ENCODE assay signal across 32 cellular contexts in the genomic region with DNA sequence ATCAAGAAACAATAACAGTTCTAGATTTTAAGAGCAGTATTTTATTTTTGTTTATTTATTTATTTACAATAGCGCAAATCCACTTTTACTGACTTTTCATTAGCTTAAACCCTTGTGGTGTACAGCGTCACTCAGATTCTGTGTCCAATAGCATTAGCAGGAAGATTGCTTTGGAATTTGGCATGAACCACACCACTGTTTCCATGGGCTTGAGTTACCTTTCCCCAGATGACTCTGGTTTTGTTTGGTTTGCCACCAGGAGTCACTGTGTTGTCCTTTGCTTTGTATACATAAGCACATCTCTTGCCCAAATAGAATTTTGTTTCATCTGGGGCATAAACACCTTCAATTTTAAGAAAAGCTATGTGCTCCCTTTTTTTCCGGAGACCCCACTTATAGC. TPM values are rescaled to one million over a fixed set of nuclear protein-coding genes. Genes with fewer than 3 reads are reported as not detected.
DNase-seq lines count a peak whose midpoint lies in the region; ATAC-seq, FAIRE-seq and TF ChIP-seq lines count a peak whose summit lies in the region.
"Had no signal": no experiment of that assay in that cellular context is flagged by ENCODE, and none has a peak within 500 bp of the region (broad histone marks: within the 10 kb centered on the region; RNA-seq: fewer than 3 reads in every experiment).

No MANE protein-coding gene starts in this region.

- H3K4me1 ChIP-seq in BE2C (no peaks in the 10 kb centered on the region; the same call in 1 of the 2 replicates), MM.1S (ENCODE audit: low read length) (no peaks in the 10 kb centered on the region), HepG2 (ENCODE audit: insufficient read depth, low read length) (no peaks in the 10 kb centered on the region), suprapubic skin (no peaks in the 10 kb centered on the region)

- TF ChIP-seq EP300 in HepG2 (IDR thresholded peaks at IDR 0.05; ENCODE audit: low read depth in 2 of 2, low read length in 2 of 2) = no peak
- TF ChIP-seq EP300 in HepG2 (CRISPR knock-in tag; IDR thresholded peaks at IDR 0.05; ENCODE audit: borderline replicate concordance) = no peak
- TF ChIP-seq EP300 in suprapubic skin (IDR thresholded peaks at IDR 0.05) = no peak

- no peak overlapping the region for H2AFZ ChIP-seq in MM.1S (ENCODE audit: low read length)
- H2AFZ ChIP-seq in HepG2 (ENCODE audit: low read length) = no peak overlapping the region

- H3K9ac ChIP-seq in MM.1S (ENCODE audit: low read length) (no peak overlapping the region), HepG2 (ENCODE audit: insufficient read depth, low read depth, low read length) (no peak overlapping the region)

- H3K4me3 Mint-ChIP-seq in chondrocyte (ENCODE audit: unreplicated experiment) = no peak overlapping the region
- H3K4me3 Mint-ChIP-seq: activated CD4-positive, alpha-beta memory T cell treated with anti-CD3 and anti-CD28 coated beads for 36 hours; activated naive CD8-positive, alpha-beta T cell treated with anti-CD3 and anti-CD28 coated beads, Interleukin-2, amount 50 U/mL, for 24 hours; B cell; H9; nephron progenitor cell; stimulated activated naive B cell treated with anti-CD40 and anti-IgM and Interleukin-4, amounts not matched to agents 10 μg/mL and 1 μg/mL and 100 μg/mL, for 72 hours had no signal

- peaks cover 20% of the 10 kb centered on the region for H3K4me1 Mint-ChIP-seq in chondrocyte (ENCODE audit: low read depth)
- H3K4me1 Mint-ChIP-seq: activated naive CD8-positive, alpha-beta T cell treated with anti-CD3 and anti-CD28 coated beads, Interleukin-2, amount 50 U/mL, for 24 hours; B cell; H9; nephron progenitor cell; stimulated activated naive B cell treated with anti-CD40 and anti-IgM and Interleukin-4, amounts not matched to agents 10 μg/mL and 1 μg/mL and 100 μg/mL, for 72 hours had no signal

- H3K27me3 ChIP-seq in BE2C (no peaks in the 10 kb centered on the region), MM.1S (replicated peaks; ENCODE audit: insufficient read depth, low read length) (no peaks in the 10 kb centered on the region), HepG2 (ENCODE audit: control insufficient read depth in 1 of 2, insufficient read depth in 2 of 2, low read length in 2 of 2) (no peaks in the 10 kb centered on the region), suprapubic skin (no peaks in the 10 kb centered on the region)
- H3K27me3 ChIP-seq: ovary, upper lobe of left lung had no signal

- intact Hi-C loops in HepG2 (cut with micrococcal nuclease; ENCODE audit: unreplicated experiment) = no loop called here

- no peaks in the 10 kb centered on the region for H3K27me3 Mint-ChIP-seq in chondrocyte (ENCODE audit: low read depth)
- H3K27me3 Mint-ChIP-seq: activated CD4-positive, alpha-beta memory T cell treated with anti-CD3 and anti-CD28 coated beads for 36 hours; activated naive CD8-positive, alpha-beta T cell treated with anti-CD3 and anti-CD28 coated beads, Interleukin-2, amount 50 U/mL, for 24 hours; B cell; stimulated activated naive B cell treated with anti-CD40 and anti-IgM and Interleukin-4, amounts not matched to agents 10 μg/mL and 1 μg/mL and 100 μg/mL, for 72 hours had no signal

- H3K27ac Mint-ChIP-seq in chondrocyte (ENCODE audit: unreplicated experiment) = no peak overlapping the region
- H3K27ac Mint-ChIP-seq: activated CD4-positive, alpha-beta memory T cell treated with anti-CD3 and anti-CD28 coated beads for 36 hours; activated naive CD8-positive, alpha-beta T cell treated with anti-CD3 and anti-CD28 coated beads, Interleukin-2, amount 50 U/mL, for 24 hours; B cell; H9; nephron progenitor cell; stimulated activated naive B cell treated with anti-CD40 and anti-IgM and Interleukin-4, amounts not matched to agents 10 μg/mL and 1 μg/mL and 100 μg/mL, for 72 hours had no signal

- H3K9me3 ChIP-seq in BE2C = no peaks in the 10 kb centered on the region
- no peaks in the 10 kb centered on the region for H3K9me3 ChIP-seq in MM.1S (replicated peaks; ENCODE audit: insufficient read depth, low read length)
- H3K9me3 ChIP-seq in HepG2 (ENCODE audit: low read length) = no peaks in the 10 kb centered on the region
- H3K9me3 ChIP-seq in suprapubic skin = no peaks in the 10 kb centered on the region
- H3K9me3 ChIP-seq: A549, ovary, upper lobe of left lung had no signal

- ATAC-seq in HepG2 (no peak), omental fat pad (ENCODE audit: low FRiP score) (no peak), GM18909 (IDR thresholded peaks at IDR 0.05; ENCODE audit: poor library complexity, unreplicated experiment) (no peak), HG02970 (IDR thresholded peaks at IDR 0.05; ENCODE audit: low FRiP score, unreplicated experiment) (no peak)
- ATAC-seq: A549; activated naive CD8-positive, alpha-beta T cell treated with anti-CD3 and anti-CD28 coated beads, Interleukin-2, amount 50 U/mL, for 24 hours; left cardiac atrium; stimulated activated naive B cell treated with anti-CD40 and anti-IgM and Interleukin-4, amounts not matched to agents 10 μg/mL and 1 μg/mL and 100 μg/mL, for 72 hours had no signal

- H3K4me2 ChIP-seq in MM.1S (ENCODE audit: low read depth, low read length) (no peak overlapping the region), HepG2 (ENCODE audit: low read depth, low read length) (no peak overlapping the region)
- H3K4me2 ChIP-seq: A549 had no signal

- 100% methylated on average over 3 of the region's 3 CpGs for WGBS in HepG2 (ENCODE audit: low lambda C conversion rate)
- 98% methylated on average over 3 of the region's 3 CpGs for WGBS in suprapubic skin

- no peaks in the 10 kb centered on the region for H3F3A ChIP-seq in MM.1S (ENCODE audit: insufficient read depth, low read length)

- POLR2A ChIA-PET in HepG2 (lab: Yijun Ruan, JAX) = no interaction called here

- no peaks in the 10 kb centered on the region for H3K9me3 Mint-ChIP-seq in chondrocyte (ENCODE audit: low read depth)
- H3K9me3 Mint-ChIP-seq: activated CD4-positive, alpha-beta memory T cell treated with anti-CD3 and anti-CD28 coated beads for 36 hours; activated naive CD8-positive, alpha-beta T cell treated with anti-CD3 and anti-CD28 coated beads, Interleukin-2, amount 50 U/mL, for 24 hours; stimulated activated naive B cell treated with anti-CD40 and anti-IgM and Interleukin-4, amounts not matched to agents 10 μg/mL and 1 μg/mL and 100 μg/mL, for 72 hours had no signal

- H3K36me3 Mint-ChIP-seq in chondrocyte (ENCODE audit: low read depth) = peaks cover 29% of the 10 kb centered on the region

- no peak for DNase-seq in BE2C
- no peak for DNase-seq in MM.1S
- DNase-seq in chondrocyte (ENCODE audit: low spot score) = no peak
- DNase-seq in HepG2 (ENCODE audit: low spot score) = no peak
- no peak for DNase-seq in omental fat pad (ENCODE audit: low spot score)
- no peak for DNase-seq in suprapubic skin (ENCODE audit: low spot score in 2 of 2)
- DNase-seq: activated CD4-positive, alpha-beta memory T cell treated with anti-CD3 and anti-CD28 coated beads for 36 hours; activated CD4-positive, CD25-positive, alpha-beta regulatory T cell treated with anti-CD3 and anti-CD28 coated beads, Interleukin-2, amount 50 U/mL, for 72 hours; activated CD8-positive, alpha-beta memory T cell treated with anti-CD3 and anti-CD28 coated beads, Interleukin-2, amount 50 U/mL, for 4 hours; activated naive CD4-positive, alpha-beta T cell; activated naive CD8-positive, alpha-beta T cell treated with anti-CD3 and anti-CD28 coated beads, Interleukin-2, amount 50 U/mL, for 24 hours; caudate nucleus; EL; H9; hippocampal formation; left cardiac atrium; mammary epithelial cell; NCI-H1092 treated with DMSO at 0.1 percent for 48 hours; NCI-H187; NCI-H510A; nephron progenitor cell; OCI-M1; ovary; stimulated activated naive B cell treated with anti-CD40 and anti-IgM and Interleukin-4, amounts not matched to agents 10 μg/mL and 1 μg/mL and 100 μg/mL, for 72 hours; substantia nigra; T-helper 2 cell; upper lobe of left lung had no signal

- no TSS peak for BruUV-seq in HepG2 (replicated peaks; lab: Mats Ljungman, UMichigan)

- FAIRE-seq in HepG2 (lab: Jason Lieb, UNC) = no peak
- FAIRE-seq: A549, astrocyte had no signal

- no peaks in the 10 kb centered on the region for H3K9me2 ChIP-seq in MM.1S (replicated peaks; ENCODE audit: insufficient read depth, low read length)

- H3K36me3 ChIP-seq in BE2C (peaks cover 91% of the 10 kb centered on the region), MM.1S (replicated peaks; ENCODE audit: insufficient read depth, low read length) (peaks cover 28% of the 10 kb centered on the region), HepG2 (replicated peaks in 1 of 2; ENCODE audit: control insufficient read depth in 1 of 2, insufficient read depth in 2 of 2, low read length in 2 of 2) (peaks cover 11 to 77% of the 10 kb centered on the region in 2 experiments), suprapubic skin (peaks cover 99% of the 10 kb centered on the region)
- H3K36me3 ChIP-seq: ovary had no signal

- peak; percentile 30 for TF ChIP-seq CTCF in BE2C (IDR thresholded peaks at IDR 0.05; ENCODE audit: low read depth, low read length)
- TF ChIP-seq CTCF in MM.1S (IDR thresholded peaks at IDR 0.05; ENCODE audit: low read length) = peak; percentile 7; the same call in 1 of the 2 replicates
- peak; percentile 37 for TF ChIP-seq CTCF in chondrocyte (IDR thresholded peaks at IDR 0.05)
- TF ChIP-seq CTCF in HepG2 (CRISPR knock-in tag; IDR thresholded peaks at IDR 0.05) = 0 out of 2 replicates have a peak, but pooled peaks have one; percentile 7
- TF ChIP-seq CTCF in omental fat pad (IDR thresholded peaks at IDR 0.05) = no peak
- TF ChIP-seq CTCF in suprapubic skin (IDR thresholded peaks at IDR 0.05) = no peak

- H3K4me3 ChIP-seq in BE2C (ENCODE audit: low read depth, low read length) (no peak overlapping the region), MM.1S (ENCODE audit: low read length) (no peak overlapping the region), HepG2 (replicated peaks in 1 of 3; ENCODE audit: insufficient read depth in 1 of 3, low read depth in 2 of 3, low read length in 3 of 3) (no peak overlapping the region), suprapubic skin (no peak overlapping the region)
- H3K4me3 ChIP-seq: A549, ovary, upper lobe of left lung had no signal

- CTCF ChIA-PET in HepG2 (lab: Yijun Ruan, JAX; ENCODE audit: low intra/inter-chr PET ratio, low total read pairs) = no interaction called here

- H3K27ac ChIP-seq in MM.1S (ENCODE audit: low read length) (no peak overlapping the region), HepG2 (ENCODE audit: extremely low read length, insufficient read depth, low read length) (no peak overlapping the region), suprapubic skin (no peak overlapping the region)
- H3K27ac ChIP-seq: A549, ovary, upper lobe of left lung had no signal

- H3K79me2 ChIP-seq in MM.1S (ENCODE audit: low read length) (peaks cover 5% of the 10 kb centered on the region; the same call in 1 of the 2 replicates), HepG2 (ENCODE audit: insufficient read depth, low read length) (no peaks in the 10 kb centered on the region)

- in situ Hi-C loops in HepG2 (cut with HindIII; ENCODE audit: extremely low pct_ligation_motif_present, low pct_unique_long_range_greater_than_20kb) = no loop called here

- H4K20me1 ChIP-seq in MM.1S (ENCODE audit: insufficient read depth, low read length) = no peaks in the 10 kb centered on the region; the same call in 1 of the 2 replicates
- H4K20me1 ChIP-seq in HepG2 (ENCODE audit: insufficient read depth, low read length) = no peaks in the 10 kb centered on the region; the same call in 1 of the 2 replicates

- TF ChIP-seq RAD21 in HepG2 (CRISPR knock-in tag; IDR thresholded peaks at IDR 0.05) = no peak

- TF ChIP-seq POLR2A in HepG2 (IDR thresholded peaks at IDR 0.05; ENCODE audit: insufficient read depth in 1 of 2, low read depth in 2 of 2, low read length in 2 of 2) (no peak), suprapubic skin (IDR thresholded peaks at IDR 0.05) (no peak)

RNA-seq across cellular contexts. Expression of a gene that starts 25.9 kb away (rescaled TPM):
- 381 TPM for polyA plus RNA-seq in BE2C (2012; ENCODE audit: insufficient read depth, insufficient read length, low read depth)
- total RNA-seq in chondrocyte (69.5 to 86.0 TPM (median 73.0 TPM) in 3 replicates), HepG2 (2016; rRNA removed; fragmentation: Illumina TruSeq; extraction: Trizol) (281 and 397 TPM in 2 replicates), omental fat pad (10 to 100 TPM; 26.3 to 53.7 (median 42.5) TPM), suprapubic skin (10 to 100 TPM; 17.8 to 90.2 (median 42.4) TPM)
- 127 and 132 TPM in 2 replicates for total RNA-seq in HepG2 (2016; cell fraction: cytosol; rRNA removed; fragmentation: Illumina TruSeq; extraction: Trizol; ENCODE audit: low read depth)
- total RNA-seq in HepG2 (2016; cell fraction: insoluble cytoplasmic fraction; rRNA removed; fragmentation: Illumina TruSeq; extraction: Trizol) = 284 and 448 TPM in 2 replicates
- total RNA-seq in HepG2 (2016; cell fraction: membrane; rRNA removed; fragmentation: Illumina TruSeq; extraction: Trizol) = 202 and 234 TPM in 2 replicates
- total RNA-seq in HepG2 (2016; cell fraction: nucleus; rRNA removed; fragmentation: Illumina TruSeq; extraction: Trizol) = 116 and 125 TPM in 2 replicates
- polyA plus RNA-seq in HepG2 (2011; rRNA removed) = 99.9 and 146 TPM in 2 replicates
- polyA plus RNA-seq in HepG2 (2011; cell fraction: cytosol; rRNA removed) = 124 and 143 TPM in 2 replicates
- 40.4 and 45.1 TPM in 2 replicates for polyA plus RNA-seq in HepG2 (2011; cell fraction: nucleus; rRNA removed)
- polyA plus RNA-seq in HepG2 (2012) = 214 and 272 TPM in 2 replicates
- 231 and 232 TPM in 2 replicates for polyA plus RNA-seq in HepG2 (2016; cell fraction: cytosol; fragmentation: Illumina TruSeq; extraction: Trizol; ENCODE audit: low read depth)
- 479 and 511 TPM in 2 replicates for polyA plus RNA-seq in HepG2 (2016; cell fraction: insoluble cytoplasmic fraction; fragmentation: Illumina TruSeq; extraction: Trizol; ENCODE audit: low read depth)
- 269 and 273 TPM in 2 replicates for polyA plus RNA-seq in HepG2 (2016; cell fraction: membrane; fragmentation: Illumina TruSeq; extraction: Trizol; ENCODE audit: low read depth)
- polyA plus RNA-seq in HepG2 (2016; cell fraction: nucleus; fragmentation: Illumina TruSeq; extraction: Trizol; ENCODE audit: insufficient read depth, low read depth) = 235 and 237 TPM in 2 replicates
- 19.3 and 51.2 TPM in 2 replicates for polyA minus RNA-seq in HepG2 (2011; rRNA and poly(A)+ RNA removed; ENCODE audit: low replicate concordance)
- 18.3 and 33.6 TPM in 2 replicates for polyA minus RNA-seq in HepG2 (2011; cell fraction: cytosol; rRNA and poly(A)+ RNA removed)
- polyA minus RNA-seq in HepG2 (2011; cell fraction: nucleus; rRNA and poly(A)+ RNA removed) = 38.9 and 43.3 TPM in 2 replicates

RNA-seq across cellular contexts. Expression of a gene that starts 40.1 kb away (rescaled TPM):
- polyA plus RNA-seq in BE2C (2012; ENCODE audit: insufficient read depth, insufficient read length, low read depth) = 1.9 TPM
- total RNA-seq in chondrocyte (38.7 to 48.3 TPM (median 40.3 TPM) in 3 replicates), HepG2 (2016; rRNA removed; fragmentation: Illumina TruSeq; extraction: Trizol) (12.5 and 17.2 TPM in 2 replicates), omental fat pad (10 to 100 TPM; 24.9 to 32.3 (median 27.7) TPM), suprapubic skin (10 to 100 TPM; 19.2 to 76.7 (median 30.3) TPM)
- 0.35 and 0.51 TPM in 2 replicates for total RNA-seq in HepG2 (2016; cell fraction: cytosol; rRNA removed; fragmentation: Illumina TruSeq; extraction: Trizol; ENCODE audit: low read depth)
- 13.1 and 13.9 TPM in 2 replicates for total RNA-seq in HepG2 (2016; cell fraction: insoluble cytoplasmic fraction; rRNA removed; fragmentation: Illumina TruSeq; extraction: Trizol)
- 1.4 and 1.7 TPM in 2 replicates for total RNA-seq in HepG2 (2016; cell fraction: membrane; rRNA removed; fragmentation: Illumina TruSeq; extraction: Trizol)
- 21.7 and 24.6 TPM in 2 replicates for total RNA-seq in HepG2 (2016; cell fraction: nucleus; rRNA removed; fragmentation: Illumina TruSeq; extraction: Trizol)
- polyA plus RNA-seq in HepG2 (2011; rRNA removed) = 6.8 and 9.3 TPM in 2 replicates
- polyA plus RNA-seq in HepG2 (2011; cell fraction: cytosol; rRNA removed) = 3.8 and 4.0 TPM in 2 replicates
- 15.5 and 20.7 TPM in 2 replicates for polyA plus RNA-seq in HepG2 (2011; cell fraction: nucleus; rRNA removed)
- polyA plus RNA-seq in HepG2 (2012) = 3.6 and 3.8 TPM in 2 replicates
- 0.07 TPM in 1 of 2 replicates, not detected in the other for polyA plus RNA-seq in HepG2 (2016; cell fraction: cytosol; fragmentation: Illumina TruSeq; extraction: Trizol; ENCODE audit: low read depth)
- polyA plus RNA-seq in HepG2 (2016; cell fraction: insoluble cytoplasmic fraction; fragmentation: Illumina TruSeq; extraction: Trizol; ENCODE audit: low read depth) = 1.6 and 3.9 TPM in 2 replicates
- 0.03 and 0.06 TPM in 2 replicates for polyA plus RNA-seq in HepG2 (2016; cell fraction: membrane; fragmentation: Illumina TruSeq; extraction: Trizol; ENCODE audit: low read depth)
- 4.6 and 9.1 TPM in 2 replicates for polyA plus RNA-seq in HepG2 (2016; cell fraction: nucleus; fragmentation: Illumina TruSeq; extraction: Trizol; ENCODE audit: insufficient read depth, low read depth)
- 21.8 and 40.3 TPM in 2 replicates for polyA minus RNA-seq in HepG2 (2011; rRNA and poly(A)+ RNA removed; ENCODE audit: low replicate concordance)
- 11.3 and 15.0 TPM in 2 replicates for polyA minus RNA-seq in HepG2 (2011; cell fraction: cytosol; rRNA and poly(A)+ RNA removed)
- polyA minus RNA-seq in HepG2 (2011; cell fraction: nucleus; rRNA and poly(A)+ RNA removed) = 37.6 and 38.3 TPM in 2 replicates

RNA-seq across cellular contexts. Expression of a gene that starts 40.1 kb away (rescaled TPM):
- polyA plus RNA-seq in BE2C (2012; ENCODE audit: insufficient read depth, insufficient read length, low read depth) = 93.4 TPM
- total RNA-seq in chondrocyte = 80.8 to 86.0 TPM (median 80.9 TPM) in 3 replicates
- total RNA-seq in HepG2 (2016; rRNA removed; fragmentation: Illumina TruSeq; extraction: Trizol) = 56.9 and 78.7 TPM in 2 replicates
- total RNA-seq in HepG2 (2016; cell fraction: cytosol; rRNA removed; fragmentation: Illumina TruSeq; extraction: Trizol; ENCODE audit: low read depth) = 9.7 and 10.5 TPM in 2 replicates
- 54.2 and 81.7 TPM in 2 replicates for total RNA-seq in HepG2 (2016; cell fraction: insoluble cytoplasmic fraction; rRNA removed; fragmentation: Illumina TruSeq; extraction: Trizol)
- total RNA-seq in HepG2 (2016; cell fraction: membrane; rRNA removed; fragmentation: Illumina TruSeq; extraction: Trizol) = 22.1 and 22.2 TPM in 2 replicates
- total RNA-seq in HepG2 (2016; cell fraction: nucleus; rRNA removed; fragmentation: Illumina TruSeq; extraction: Trizol) = 71.4 and 76.3 TPM in 2 replicates
- polyA plus RNA-seq in HepG2 (2011; rRNA removed) = 59.2 and 59.7 TPM in 2 replicates
- 29.6 and 39.2 TPM in 2 replicates for polyA plus RNA-seq in HepG2 (2011; cell fraction: cytosol; rRNA removed)
- polyA plus RNA-seq in HepG2 (2011; cell fraction: nucleus; rRNA removed) = 109 and 116 TPM in 2 replicates
- polyA plus RNA-seq in HepG2 (2012) = 44.9 and 50.1 TPM in 2 replicates
- 1.2 and 1.4 TPM in 2 replicates for polyA plus RNA-seq in HepG2 (2016; cell fraction: cytosol; fragmentation: Illumina TruSeq; extraction: Trizol; ENCODE audit: low read depth)
- 56.2 and 57.9 TPM in 2 replicates for polyA plus RNA-seq in HepG2 (2016; cell fraction: insoluble cytoplasmic fraction; fragmentation: Illumina TruSeq; extraction: Trizol; ENCODE audit: low read depth)
- polyA plus RNA-seq in HepG2 (2016; cell fraction: membrane; fragmentation: Illumina TruSeq; extraction: Trizol; ENCODE audit: low read depth) = 6.6 and 7.0 TPM in 2 replicates
- 105 and 109 TPM in 2 replicates for polyA plus RNA-seq in HepG2 (2016; cell fraction: nucleus; fragmentation: Illumina TruSeq; extraction: Trizol; ENCODE audit: insufficient read depth, low read depth)
- polyA minus RNA-seq in HepG2 (2011; rRNA and poly(A)+ RNA removed; ENCODE audit: low replicate concordance) = 59.1 and 125 TPM in 2 replicates
- polyA minus RNA-seq in HepG2 (2011; cell fraction: cytosol; rRNA and poly(A)+ RNA removed) = 44.8 and 45.9 TPM in 2 replicates
- polyA minus RNA-seq in HepG2 (2011; cell fraction: nucleus; rRNA and poly(A)+ RNA removed) = 170 and 178 TPM in 2 replicates
- 100 to 1,000 TPM in 3 of 4 donors, 10 to 100 TPM in 1; 97.6 to 140 (median 108) TPM for total RNA-seq in omental fat pad
- total RNA-seq in suprapubic skin = 100 to 1,000 TPM in 3 of 4 donors, 10 to 100 TPM in 1; 99.8 to 153 (median 110) TPM

Comparison
In these comparisons a context has a peak if more than half of its experiments do, and no peak if none do; other contexts are left out.
1. CTCF ChIP-seq: peak in BE2C (single experiment), MM.1S (single experiment), chondrocyte (single experiment) and HepG2 (single experiment); none in omental fat pad (0 of 3) and suprapubic skin (0 of 2).